In the genomic region with DNA sequence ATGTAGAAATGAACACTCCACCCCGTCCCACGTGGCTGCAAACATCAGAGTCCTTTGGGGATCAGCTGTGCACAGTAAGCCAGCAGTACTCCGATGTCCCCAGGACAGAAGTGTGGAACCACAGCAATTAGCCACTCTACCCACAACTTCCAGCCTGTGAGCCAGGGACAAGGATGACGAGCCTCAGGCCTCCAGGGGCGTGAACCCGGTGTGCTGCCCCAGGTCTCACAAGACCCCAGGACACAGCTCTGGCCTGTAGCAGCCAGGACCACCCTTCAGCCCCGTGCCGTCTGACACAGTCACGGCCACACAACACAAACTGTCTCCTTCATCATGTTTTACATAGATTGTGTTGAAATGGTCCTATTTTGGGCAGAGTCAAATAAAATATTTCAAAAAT, we compare ENCODE assay signal across 17 cellular contexts.
DNase-seq lines count a peak whose midpoint lies in the region; ATAC-seq, FAIRE-seq and TF ChIP-seq lines count a peak whose summit lies in the region.
"Had no signal": no experiment of that assay in that cellular context is flagged by ENCODE, and none has a peak within 500 bp of the region (broad histone marks: within the 10 kb centered on the region; RNA-seq: fewer than 3 reads in every experiment).

No MANE protein-coding gene starts in this region.

- H3K36me3 ChIP-seq in BLaER1 treated with 17β-estradiol and CSF1 and Interleukin-3, amounts not matched to agents 10 nM and 100 nM, result peaks cover 9 to 30% (median 21%) of the 10 kb centered on the region in 11 experiments; a peak in 21 of 22 replicates
- H3K36me3 ChIP-seq in osteoblast (ENCODE audit: insufficient read depth, low read length), result peaks cover 9% of the 10 kb centered on the region

- no peak for TF ChIP-seq CTCF in osteoblast (IDR thresholded peaks at IDR 0.05; ENCODE audit: extremely low read depth, low read depth, low read length)
- TF ChIP-seq CTCF in GM13976 (IDR thresholded peaks at IDR 0.05; ENCODE audit: borderline replicate concordance, control extremely low read depth, extremely low read depth, insufficient read depth, missing control alignments), result no peak

- H4K20me1 ChIP-seq in BLaER1 treated with 17β-estradiol and CSF1 and Interleukin-3, amounts not matched to agents 10 nM and 100 nM, result peaks cover 27 to 57% (median 53%) of the 10 kb centered on the region in 11 experiments
- H4K20me1 ChIP-seq in osteoblast (ENCODE audit: insufficient read depth, low read length), result peaks cover 8% of the 10 kb centered on the region

- no peak overlapping the region for H3K4me3 ChIP-seq in BLaER1 treated with 17β-estradiol and CSF1 and Interleukin-3, amounts not matched to agents 10 nM and 100 nM
- no peak overlapping the region for H3K4me3 ChIP-seq in osteoblast (ENCODE audit: insufficient read depth, low read length)
- H3K4me3 ChIP-seq: GM23248, SK-N-MC had no signal

- H3K9me3 ChIP-seq in BLaER1 treated with 17β-estradiol and CSF1 and Interleukin-3, amounts not matched to agents 10 nM and 100 nM (replicated peaks in 1 of 11), result peaks cover 30 to 41% (median 39%) of the 10 kb centered on the region in 11 experiments
- H3K9me3 ChIP-seq in osteoblast (ENCODE audit: low read depth, low read length), result no peaks in the 10 kb centered on the region

- in situ Hi-C loops in GM13976 (cut with MboI; ENCODE audit: low sequenced_read_pairs, unreplicated experiment), result no loop called here

- TF ChIP-seq POLR2A in GM12891 (IDR thresholded peaks at IDR 0.05; ENCODE audit: low read depth, low read length), result no peak

- no peaks in the 10 kb centered on the region for H3K79me2 ChIP-seq in osteoblast (ENCODE audit: insufficient read depth, low read length)

- no peak for FAIRE-seq in GM12891 (lab: Jason Lieb, UNC)

- H3K9ac ChIP-seq in BLaER1 treated with 17β-estradiol and CSF1 and Interleukin-3, amounts not matched to agents 10 nM and 100 nM, result no peak overlapping the region
- H3K9ac ChIP-seq: GM23248, KMS-11 had no signal

- no peaks in the 10 kb centered on the region for H3K27me3 ChIP-seq in BLaER1 treated with 17β-estradiol and CSF1 and Interleukin-3, amounts not matched to agents 10 nM and 100 nM
- no peaks in the 10 kb centered on the region for H3K27me3 ChIP-seq in osteoblast (ENCODE audit: insufficient read depth, low read length)

- H2AFZ ChIP-seq in osteoblast (ENCODE audit: low read length), result no peak overlapping the region
- H2AFZ ChIP-seq: GM23248 had no signal

- ATAC-seq in HG03432 (IDR thresholded peaks at IDR 0.05; ENCODE audit: unreplicated experiment), result no peak

- H3K4me2 ChIP-seq in BLaER1 treated with 17β-estradiol and CSF1 and Interleukin-3, amounts not matched to agents 10 nM and 100 nM, result peak overlapping the region in 9 of 11 experiments; percentile 7 to 94 (median 83); a peak in 18 of 22 replicates
- H3K4me2 ChIP-seq in osteoblast (ENCODE audit: insufficient read depth, low read length), result no peak overlapping the region
- H3K4me2 ChIP-seq: KMS-11 had no signal

- H3K27ac ChIP-seq in BLaER1 treated with 17β-estradiol and CSF1 and Interleukin-3, amounts not matched to agents 10 nM and 100 nM, result peak overlapping the region in 1 of 11 experiments; percentile 50; a peak in 1 of 22 replicates
- no peak overlapping the region for H3K27ac ChIP-seq in osteoblast (ENCODE audit: low read depth, low read length)
- H3K27ac ChIP-seq: GM23248, KMS-11, SK-N-MC had no signal

- peaks cover 40 to 64% (median 55%) of the 10 kb centered on the region in 10 experiments for H3K4me1 ChIP-seq in BLaER1 treated with 17β-estradiol and CSF1 and Interleukin-3, amounts not matched to agents 10 nM and 100 nM
- no peaks in the 10 kb centered on the region for H3K4me1 ChIP-seq in osteoblast (ENCODE audit: insufficient read depth, low read length)
- H3K4me1 ChIP-seq: Caco-2 had no signal

- DNase-seq in GM12891 (ENCODE audit: insufficient read length, low spot score) (no peak), ecto neural progenitor cell (ENCODE audit: low spot score) (peak; percentile 35), osteoblast (ENCODE audit: insufficient read length, low spot score, missing footprints) (peak; percentile 27), SHP77 (lab: John Stamatoyannopoulos, UW) (no peak), GM13976 (ENCODE audit: low spot score) (no peak)
- DNase-seq: ACHN; AML-193; CD4-positive, CD25-positive, alpha-beta regulatory T cell; GM23248; NCI-H1092; NCI-H146; NCI-H2081 had no signal

TF ChIP-seq in GM12891, 5 proteins besides CTCF, POLR2A, EP300 and RAD21:
- TF ChIP-seq POLR2AphosphoS5 (IDR thresholded peaks at IDR 0.05; ENCODE audit: low read depth, low read length) (peak; percentile 65), TAF1 (IDR thresholded peaks at IDR 0.05; ENCODE audit: low read depth, low read length) (no peak), SPI1 (IDR thresholded peaks at IDR 0.05; ENCODE audit: low read depth, low read length) (no peak), PAX5 (IDR thresholded peaks at IDR 0.05; ENCODE audit: insufficient read depth, low read length, severe bottlenecking) (no peak), POU2F2 (IDR thresholded peaks at IDR 0.05; ENCODE audit: low read depth, low read length) (peak; percentile 28; the same call in 1 of the 2 replicates)

Comparison
In these comparisons a context has a peak if more than half of its experiments do, and no peak if none do; other contexts are left out.
1. DNase-seq: peak in ecto neural progenitor cell (single experiment) and osteoblast (single experiment); none in GM12891 (single experiment), SHP77 (0 of 2) and GM13976 (single experiment).